Comparison of ENCODE assay signal across 30 cellular contexts in the genomic region with DNA sequence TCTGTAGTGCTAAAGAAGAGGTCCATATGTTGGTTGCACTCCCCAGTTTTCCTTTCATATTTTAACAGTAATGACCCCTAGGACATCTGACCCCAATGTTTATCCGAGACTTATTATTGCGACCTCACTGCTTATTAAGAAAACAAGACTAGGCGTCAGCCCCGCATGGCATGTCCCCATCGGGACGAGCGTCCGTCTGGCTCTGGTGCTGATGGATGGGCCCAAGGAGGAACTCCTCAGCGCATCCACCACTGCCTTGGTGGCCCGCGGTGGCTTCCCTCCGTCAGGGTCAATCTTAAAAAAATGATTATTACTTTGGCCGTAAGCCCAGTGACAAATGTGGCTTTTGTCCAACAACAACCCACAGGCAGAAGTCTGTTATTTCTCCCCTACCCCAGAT. TPM values are rescaled to one million over a fixed set of nuclear protein-coding genes. Genes with fewer than 3 reads are reported as not detected.
"Had no signal": no experiment of that assay in that cellular context is flagged by ENCODE, and none has a peak within 500 bp of the region (broad histone marks: within the 10 kb centered on the region; RNA-seq: fewer than 3 reads in every experiment).

No MANE protein-coding gene starts in this region.

- H3K4me1 ChIP-seq: ascending aorta, breast epithelium, Peyer's patch, SJSA1 had no signal

- H3K4me3 ChIP-seq: ascending aorta, breast epithelium, MG63, Peyer's patch, SJSA1 had no signal

- H3K27me3 ChIP-seq: ascending aorta, breast epithelium, MG63, Peyer's patch, SJSA1 had no signal

- H3K36me3 ChIP-seq: ascending aorta, breast epithelium, MG63, Peyer's patch, SJSA1 had no signal

- ATAC-seq: activated CD8-positive, alpha-beta T cell treated with anti-CD3 and anti-CD28 coated beads for 36 hours; PC-3 had no signal

- H3K9me3 ChIP-seq: breast epithelium, MG63, Peyer's patch, SJSA1, SK-N-SH had no signal

- H3K27ac ChIP-seq: ascending aorta, breast epithelium, Peyer's patch, SJSA1 had no signal

- FAIRE-seq: TTC549 had no signal

- DNase-seq: activated CD4-positive, alpha-beta T cell treated with anti-CD3 and anti-CD28 coated beads, Interleukin-2, amount 50 U/mL, for 4 hours; activated CD8-positive, alpha-beta T cell treated with anti-CD3 and anti-CD28 coated beads for 36 hours; activated gamma-delta T cell; activated naive CD4-positive, alpha-beta T cell treated with Interleukin-2 at 50 U/mL for 16 hours; activated naive CD8-positive, alpha-beta T cell treated with anti-CD3 and anti-CD28 coated beads, Interleukin-2, amount 10 ng/mL, durations not matched to agents 7 days and 5 days; activated T-cell treated with anti-CD3 and anti-CD28 coated beads, Interleukin-2, amount 50 U/mL, for 24 hours; amygdala; Kasumi-1; MG63; NCI-H1048; NCI-H1105 treated with DMSO at 0.1 percent for 48 hours; NCI-H1436; NCI-H1694; NCI-H2029; NCI-H345; NCI-H510A; NCI-H526; NCI-H748 treated with DMSO at 0.1 percent for 48 hours; NK-92 treated with Interleukin-12 subunit alpha and Interleukin-12 subunit beta, amount 100 ng/mL, for 24 hours; PC-3; Peyer's patch; RPMI8226; SHP77 treated with DMSO at 0.1 percent for 48 hours; SK-N-SH had no signal

RNA-seq across cellular contexts. Expression of a gene that starts 40.1 kb away (rescaled TPM):
- total RNA-seq: activated CD4-positive, alpha-beta T cell treated with anti-CD3 and anti-CD28 coated beads, Interleukin-2, amount 10 ng/mL, durations not matched to agents 24 days and 14 days; activated CD8-positive, alpha-beta T cell treated with anti-CD3 and anti-CD28 coated beads for 36 hours; activated naive CD8-positive, alpha-beta T cell treated with anti-CD3 and anti-CD28 coated beads, Interleukin-2, amount 10 ng/mL, durations not matched to agents 7 days and 5 days; activated T-helper 2 cell treated with anti-CD3 and anti-CD28 coated beads, Interferon-gamma antibody, Interleukin-2, Interleukin-4, amounts not matched to agents 10 μg/mL and 5 μg/mL and 100 μg/mL, durations not matched to agents 14 hours and 24 hours and 36 hours; SJSA1 had no signal
